In genomic region chr2:225170162-225170561, GRCh38 we compare ENCODE assay signal across 2 cellular contexts.
A peak's percentile ranks its signal among the peaks of the same experiment; 100 is the strongest.
TF ChIP-seq lines count a peak whose summit lies in the region.

No MANE protein-coding gene starts in this region.

TF ChIP-seq in IMR-90, 13 proteins besides CTCF, POLR2A, EP300 and RAD21 (continued from another document):
- no peak for TF ChIP-seq MXI1 (IDR thresholded peaks at IDR 0.05; ENCODE audit: borderline replicate concordance, low read depth, low read length)
- no peak for TF ChIP-seq USF2 (IDR thresholded peaks at IDR 0.05; ENCODE audit: low read depth, low read length)

TF ChIP-seq in H1, 55 proteins besides CTCF, POLR2A, EP300 and RAD21:
- TF ChIP-seq GABPA (IDR thresholded peaks at IDR 0.05; ENCODE audit: borderline replicate concordance, insufficient read depth, low read length) (no peak), CEBPB (IDR thresholded peaks at IDR 0.05; ENCODE audit: low read depth, low read length) (0 out of 2 replicates have a peak, but pooled peaks have one; percentile 34)
